In genomic region chr14:102777711-102778615, GRCh38 we compare ENCODE assay signal across 8 cellular contexts. TPM values are rescaled to one million over a fixed set of nuclear protein-coding genes. Genes with fewer than 3 reads are reported as not detected.
A peak's percentile ranks its signal among the peaks of the same experiment; 100 is the strongest.
DNase-seq lines count a peak whose midpoint lies in the region; ATAC-seq and TF ChIP-seq lines count a peak whose summit lies in the region.

No MANE protein-coding gene starts in this region.

- peak overlapping the region; percentile 1 for H3K27ac Mint-ChIP-seq in neural crest cell (ENCODE audit: unreplicated experiment)

- POLR2A ChIA-PET in BJ (lab: Charles Lee) = no interaction called here

- peak overlapping the region; percentile 87 for H3K4me3 Mint-ChIP-seq in activated T-cell treated with anti-CD3 and anti-CD28 coated beads, Interleukin-2, amount 50 U/mL, for 4 hours
- H3K4me3 Mint-ChIP-seq in neural crest cell = peak overlapping the region; percentile 88

- H3K9me3 Mint-ChIP-seq in activated T-cell treated with anti-CD3 and anti-CD28 coated beads, Interleukin-2, amount 50 U/mL, for 4 hours = no peaks in the 10 kb centered on the region
- no peaks in the 10 kb centered on the region for H3K9me3 Mint-ChIP-seq in neural crest cell

- no peaks in the 10 kb centered on the region for H3K36me3 ChIP-seq in BJ (ENCODE audit: control insufficient read depth, insufficient read depth, low read length)

- H3K36me3 Mint-ChIP-seq in activated T-cell treated with anti-CD3 and anti-CD28 coated beads, Interleukin-2, amount 50 U/mL, for 4 hours (ENCODE audit: insufficient read depth) = peaks cover 29% of the 10 kb centered on the region
- no peaks in the 10 kb centered on the region for H3K36me3 Mint-ChIP-seq in neural crest cell (ENCODE audit: low read depth)

- H3K4me3 ChIP-seq in BJ (ENCODE audit: low read depth, low read length) = peak overlapping the region; percentile 52
- peak overlapping the region; percentile 63 for H3K4me3 ChIP-seq in fibroblast of pulmonary artery (replicated peaks; ENCODE audit: low read depth, low read length)

- H3K27me3 ChIP-seq in BJ (ENCODE audit: control insufficient read depth, insufficient read depth, low read length) = no peaks in the 10 kb centered on the region

- peaks cover 60% of the 10 kb centered on the region for H3K4me1 Mint-ChIP-seq in activated T-cell treated with anti-CD3 and anti-CD28 coated beads, Interleukin-2, amount 50 U/mL, for 4 hours (ENCODE audit: low read depth)
- peaks cover 38% of the 10 kb centered on the region for H3K4me1 Mint-ChIP-seq in neural crest cell

- no peaks in the 10 kb centered on the region for H3K27me3 Mint-ChIP-seq in activated T-cell treated with anti-CD3 and anti-CD28 coated beads, Interleukin-2, amount 50 U/mL, for 4 hours (ENCODE audit: low read depth)
- H3K27me3 Mint-ChIP-seq in neural crest cell (ENCODE audit: low read depth) = no peaks in the 10 kb centered on the region

- CTCF ChIA-PET in BJ (lab: Yijun Ruan, JAX) = no interaction called here

- DNase-seq in BJ (ENCODE audit: low read depth) (no peak), HuH-7.5 (ENCODE audit: low spot score) (peak; percentile 54), fibroblast of pulmonary artery (ENCODE audit: low read depth) (peak; percentile 44), neural crest cell (ENCODE audit: low read depth, low spot score) (no peak), DMS79 treated with DMSO at 0.1 percent for 48 hours (lab: John Stamatoyannopoulos, UW) (no peak)
- no peak for DNase-seq in activated T-cell treated with anti-CD3 and anti-CD28 coated beads, Interleukin-2, amount 50 U/mL, for 4 hours
- no peak for DNase-seq in NK-92 treated with Interleukin-12 subunit alpha and Interleukin-12 subunit beta, amount 100 ng/mL, for 24 hours (lab: John Stamatoyannopoulos, UW)

- no peak for TF ChIP-seq CTCF in BJ (IDR thresholded peaks at IDR 0.05; ENCODE audit: insufficient read depth, low read depth, low read length)
- no peak for TF ChIP-seq CTCF in fibroblast of pulmonary artery (IDR thresholded peaks at IDR 0.05; ENCODE audit: low read length, missing control alignments)
- peak; percentile 18 for TF ChIP-seq CTCF in neural crest cell (conservative IDR thresholded peaks at IDR 0.05)

- peak; percentile 16 for ATAC-seq in GM19351 (IDR thresholded peaks at IDR 0.05; ENCODE audit: unreplicated experiment)
- ATAC-seq in activated T-cell treated with anti-CD3 and anti-CD28 coated beads, Interleukin-2, amount 50 U/mL, for 4 hours = peak; percentile 41 to 43

RNA-seq across cellular contexts. Expression of gene TRAF3, which starts 0.7 kb away (rescaled TPM):
- polyA plus RNA-seq in BJ (2011; rRNA removed) = 16.9 and 20.1 TPM in 2 replicates
- polyA minus RNA-seq in BJ (2011; rRNA and poly(A)+ RNA removed) = 18.4 and 20.9 TPM in 2 replicates
- total RNA-seq in activated T-cell treated with anti-CD3 and anti-CD28 coated beads, Interleukin-2, amount 50 U/mL, for 4 hours = 10 to 100 TPM; 76.0 to 91.0 (median 78.1) TPM
- 25.8 and 29.4 TPM in 2 replicates for total RNA-seq in neural crest cell

Comparison
In these comparisons a context has a peak if more than half of its experiments do, and no peak if none do; other contexts are left out.
1. DNase-seq: peak in HuH-7.5 (single experiment) and fibroblast of pulmonary artery (single experiment); none in BJ (single experiment), activated T-cell treated with anti-CD3 and anti-CD28 coated beads, Interleukin-2, amount 50 U/mL, for 4 hours (single experiment), neural crest cell (single experiment), DMS79 treated with DMSO at 0.1 percent for 48 hours (single experiment) and NK-92 treated with Interleukin-12 subunit alpha and Interleukin-12 subunit beta, amount 100 ng/mL, for 24 hours (single experiment).